Comparison of ENCODE assay signal across 16 cellular contexts in the genomic region with DNA sequence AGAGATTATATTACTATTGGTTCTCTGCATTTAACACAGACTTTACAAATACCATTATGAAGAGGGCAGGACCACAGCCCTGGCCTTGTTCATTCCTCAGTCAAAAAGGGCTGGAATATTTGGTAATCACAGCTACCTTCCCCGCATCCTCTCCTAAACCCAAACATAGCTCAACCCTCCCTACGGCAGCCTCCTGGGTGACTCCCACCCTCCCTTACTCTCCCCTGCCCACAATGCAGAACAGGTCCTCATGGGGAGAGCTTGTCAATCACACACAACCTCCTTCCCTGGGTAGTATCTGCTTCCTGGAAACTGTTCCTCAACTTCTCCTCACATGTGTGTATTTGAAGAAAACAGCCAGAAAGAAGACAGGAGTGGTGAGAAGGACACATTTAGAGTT.
"Had no signal": no experiment of that assay in that cellular context is flagged by ENCODE, and none has a peak within 500 bp of the region (broad histone marks: within the 10 kb centered on the region; RNA-seq: fewer than 3 reads in every experiment).

No MANE protein-coding gene starts in this region.

- H3K27me3 ChIP-seq: body of pancreas, neutrophil had no signal

- H3K27ac ChIP-seq: body of pancreas, neutrophil, parathyroid adenoma had no signal

- H3K36me3 ChIP-seq: neutrophil had no signal

- ATAC-seq: activated CD8-positive, alpha-beta T cell treated with anti-CD3 and anti-CD28 coated beads for 36 hours; body of pancreas; mucosa of descending colon; stimulated activated naive B cell treated with anti-CD40 and anti-IgM and Interleukin-4, amounts not matched to agents 10 μg/mL and 1 μg/mL and 100 μg/mL, for 72 hours had no signal

- H3K4me3 ChIP-seq: body of pancreas, mucosa of descending colon had no signal

- H3K9ac ChIP-seq: parathyroid adenoma had no signal

- H3K9me3 ChIP-seq: body of pancreas, mucosa of descending colon, neutrophil had no signal

- FAIRE-seq: endometrium had no signal

- H2AFZ ChIP-seq: parathyroid adenoma had no signal

- H3K4me1 ChIP-seq: body of pancreas, parathyroid adenoma had no signal

- DNase-seq: activated CD4-positive, alpha-beta T cell treated with anti-CD3 and anti-CD28 coated beads, Interleukin-2, amount 10 ng/mL, durations not matched to agents 24 days and 14 days; activated CD8-positive, alpha-beta T cell treated with anti-CD3 and anti-CD28 coated beads for 36 hours; activated naive CD4-positive, alpha-beta T cell treated with anti-CD3 and anti-CD28 coated beads for 36 hours; activated T-cell treated with anti-CD3 and anti-CD28 coated beads, Interleukin-2, amount 50 U/mL, for 24 hours; body of pancreas; caudate nucleus; erythroblast; foreskin melanocyte; mucosa of descending colon; naive B cell; stimulated activated naive B cell treated with anti-CD40 and anti-IgM and Interleukin-4, amounts not matched to agents 10 μg/mL and 1 μg/mL and 100 μg/mL, for 72 hours; T-helper 1 cell; T-helper 9 cell had no signal
